12 cellular contexts compared by ENCODE assay signal in genomic region chr6:163943647-163944395, GRCh38.
DNase-seq lines count a peak whose midpoint lies in the region; ATAC-seq and TF ChIP-seq lines count a peak whose summit lies in the region.
"Had no signal": no experiment of that assay in that cellular context is flagged by ENCODE, and none has a peak within 500 bp of the region (broad histone marks: within the 10 kb centered on the region; RNA-seq: fewer than 3 reads in every experiment).

No MANE protein-coding gene starts in this region.

- peaks cover 4% of the 10 kb centered on the region for H3K9me3 Mint-ChIP-seq in neural crest cell
- peaks cover 4 to 5% of the 10 kb centered on the region in 2 donors for H3K9me3 Mint-ChIP-seq in activated naive CD4-positive, alpha-beta T cell treated with anti-CD3 and anti-CD28 coated beads, Interleukin-2, amount 50 U/mL, for 72 hours
- H3K9me3 Mint-ChIP-seq: activated naive CD4-positive, alpha-beta T cell treated with anti-CD3 and anti-CD28 coated beads, Interleukin-2, amount 50 U/mL, for 24 hours had no signal

- peak; percentile 31 for DNase-seq in AG20443 (ENCODE audit: low spot score)
- peak; percentile 30 for DNase-seq in SK-N-DZ (ENCODE audit: low spot score)
- peak; percentile 61 for DNase-seq in Right ventricle myocardium superior
- DNase-seq in neural crest cell (ENCODE audit: low read depth, low spot score), result peak; percentile 53
- no peak for DNase-seq in activated naive CD4-positive, alpha-beta T cell treated with anti-CD3 and anti-CD28 coated beads, Interleukin-2, amount 50 U/mL, for 72 hours (ENCODE audit: low spot score in 2 of 2)
- DNase-seq in DMS53 (lab: John Stamatoyannopoulos, UW), result no peak
- DNase-seq: foreskin fibroblast, HCEC 1CT, NCI-H82 had no signal

- peaks cover 77% of the 10 kb centered on the region for H3K4me1 Mint-ChIP-seq in neural crest cell
- H3K4me1 Mint-ChIP-seq: activated naive CD4-positive, alpha-beta T cell treated with anti-CD3 and anti-CD28 coated beads, Interleukin-2, amount 50 U/mL, for 24 hours had no signal

- ATAC-seq in Right ventricle myocardium superior (ENCODE audit: poor library complexity) (peak; percentile 81), GM21360 (IDR thresholded peaks at IDR 0.05; ENCODE audit: unreplicated experiment) (no peak), HG03159 (IDR thresholded peaks at IDR 0.05; ENCODE audit: unreplicated experiment) (no peak)
- ATAC-seq in activated naive CD4-positive, alpha-beta T cell treated with anti-CD3 and anti-CD28 coated beads, Interleukin-2, amount 50 U/mL, for 72 hours, result no peak

- H3K27me3 Mint-ChIP-seq in neural crest cell (ENCODE audit: low read depth), result no peaks in the 10 kb centered on the region

- no peaks in the 10 kb centered on the region for H3K36me3 Mint-ChIP-seq in neural crest cell (ENCODE audit: low read depth)
- peaks cover 0 to 7% of the 10 kb centered on the region in 2 donors for H3K36me3 Mint-ChIP-seq in activated naive CD4-positive, alpha-beta T cell treated with anti-CD3 and anti-CD28 coated beads, Interleukin-2, amount 50 U/mL, for 72 hours
- H3K36me3 Mint-ChIP-seq: activated naive CD4-positive, alpha-beta T cell treated with anti-CD3 and anti-CD28 coated beads, Interleukin-2, amount 50 U/mL, for 24 hours had no signal

- H3K4me3 Mint-ChIP-seq in neural crest cell, result peak overlapping the region; percentile 85
- H3K4me3 Mint-ChIP-seq: activated naive CD4-positive, alpha-beta T cell treated with anti-CD3 and anti-CD28 coated beads, Interleukin-2, amount 50 U/mL, for 24 hours had no signal

- no peak for TF ChIP-seq CTCF in neural crest cell (conservative IDR thresholded peaks at IDR 0.05)

- intact Hi-C loops in Right ventricle myocardium superior (cut with DNase I), result no loop called here

- H3K27ac Mint-ChIP-seq in neural crest cell (ENCODE audit: unreplicated experiment), result peak overlapping the region; percentile 92
- no peak overlapping the region for H3K27ac Mint-ChIP-seq in activated naive CD4-positive, alpha-beta T cell treated with anti-CD3 and anti-CD28 coated beads, Interleukin-2, amount 50 U/mL, for 72 hours
- H3K27ac Mint-ChIP-seq: activated naive CD4-positive, alpha-beta T cell treated with anti-CD3 and anti-CD28 coated beads, Interleukin-2, amount 50 U/mL, for 24 hours had no signal

Comparison
In these comparisons a context has a peak if more than half of its experiments do, and no peak if none do; other contexts are left out.
1. DNase-seq: peak in AG20443 (single experiment), SK-N-DZ (single experiment), Right ventricle myocardium superior (single experiment) and neural crest cell (single experiment); none in activated naive CD4-positive, alpha-beta T cell treated with anti-CD3 and anti-CD28 coated beads, Interleukin-2, amount 50 U/mL, for 72 hours (0 of 2) and DMS53 (single experiment).